ENCODE assay signal across 18 cellular contexts in the genomic region with DNA sequence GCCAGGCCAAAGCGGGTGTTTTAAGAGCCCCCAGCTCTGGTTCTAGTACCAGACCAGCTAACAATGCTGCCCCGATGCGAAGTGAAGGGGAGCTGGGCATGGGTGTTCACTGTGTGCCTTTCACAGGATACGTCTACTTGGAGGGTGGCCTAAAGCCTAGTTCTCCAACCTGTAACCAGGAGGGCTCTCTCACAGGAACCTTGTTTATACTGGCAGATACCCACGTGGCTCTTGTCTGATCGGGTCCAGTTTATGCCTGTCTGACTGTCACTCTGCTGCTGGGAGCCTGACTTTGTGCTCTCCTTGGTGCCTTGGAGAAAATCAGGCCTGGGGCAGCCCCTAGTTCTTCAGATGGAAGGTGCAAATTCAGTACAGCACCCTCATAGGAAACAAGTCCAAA.
"Had no signal": no experiment of that assay in that cellular context is flagged by ENCODE, and none has a peak within 500 bp of the region (broad histone marks: within the 10 kb centered on the region; RNA-seq: fewer than 3 reads in every experiment).

No MANE protein-coding gene starts in this region.

- H3K9me3 ChIP-seq: adrenal gland, body of pancreas, lower lobe of right lung, spleen, suprapubic skin, upper lobe of right lung had no signal

- H3K36me3 Mint-ChIP-seq: naive thymus-derived CD4-positive, alpha-beta T cell had no signal

- H3K4me1 Mint-ChIP-seq: central memory CD8-positive, alpha-beta T cell had no signal

- ATAC-seq: activated CD8-positive, alpha-beta T cell treated with anti-CD3 and anti-CD28 coated beads, Interleukin-2, amount 10 ng/mL, durations not matched to agents 7 days and 5 days; body of pancreas; naive thymus-derived CD4-positive, alpha-beta T cell had no signal

- H3K9me3 Mint-ChIP-seq: activated T-helper 2 cell treated with anti-CD3 and anti-CD28 coated beads, Interferon-gamma antibody, Interleukin-2, Interleukin-4, amounts not matched to agents 10 μg/mL and 5 μg/mL and 100 μg/mL, durations not matched to agents 14 hours and 24 hours and 36 hours; central memory CD8-positive, alpha-beta T cell; naive thymus-derived CD4-positive, alpha-beta T cell had no signal

- H3K27ac Mint-ChIP-seq: activated CD8-positive, alpha-beta T cell treated with anti-CD3 and anti-CD28 coated beads, Interleukin-2, amount 10 ng/mL, durations not matched to agents 7 days and 5 days; activated T-helper 2 cell treated with anti-CD3 and anti-CD28 coated beads, Interferon-gamma antibody, Interleukin-2, Interleukin-4, amounts not matched to agents 10 μg/mL and 5 μg/mL and 100 μg/mL, durations not matched to agents 14 hours and 24 hours and 36 hours; naive thymus-derived CD4-positive, alpha-beta T cell; progenitor cell of endocrine pancreas had no signal

- H3K27me3 ChIP-seq: adrenal gland, body of pancreas, spleen, suprapubic skin, upper lobe of right lung had no signal

- DNase-seq: activated CD4-positive, alpha-beta T cell treated with anti-CD3 and anti-CD28 coated beads for 48 hours; activated CD8-positive, alpha-beta T cell treated with anti-CD3 and anti-CD28 coated beads, Interleukin-2, amount 10 ng/mL, durations not matched to agents 7 days and 5 days; activated naive CD4-positive, alpha-beta T cell treated with anti-CD3 and anti-CD28 coated beads, Interleukin-2, amount 50 U/mL, for 16 hours; naive thymus-derived CD4-positive, alpha-beta T cell; occipital lobe; stimulated activated CD4-positive, alpha-beta T cell treated with anti-CD3 and anti-CD28 coated beads, Interleukin-2, amount 100 ng/mL, for 24 hours; stimulated activated naive CD4-positive, alpha-beta T cell treated with Interleukin-2 at 50 U/mL for 16 hours; T1000 had no signal

- H3K4me1 ChIP-seq: adrenal gland had no signal

- H3K4me3 ChIP-seq: adrenal gland, body of pancreas, lower lobe of right lung, suprapubic skin, upper lobe of right lung had no signal

- H3K36me3 ChIP-seq: adrenal gland, lower lobe of right lung, spleen, suprapubic skin, upper lobe of right lung, WERI-Rb-1 had no signal

- H3K4me3 Mint-ChIP-seq: activated CD8-positive, alpha-beta T cell treated with anti-CD3 and anti-CD28 coated beads, Interleukin-2, amount 10 ng/mL, durations not matched to agents 7 days and 5 days; central memory CD8-positive, alpha-beta T cell; naive thymus-derived CD4-positive, alpha-beta T cell had no signal

- H3K27ac ChIP-seq: body of pancreas, lower lobe of right lung, upper lobe of right lung, WERI-Rb-1 had no signal
